ENCODE assay signal across 8 cellular contexts in the genomic region with DNA sequence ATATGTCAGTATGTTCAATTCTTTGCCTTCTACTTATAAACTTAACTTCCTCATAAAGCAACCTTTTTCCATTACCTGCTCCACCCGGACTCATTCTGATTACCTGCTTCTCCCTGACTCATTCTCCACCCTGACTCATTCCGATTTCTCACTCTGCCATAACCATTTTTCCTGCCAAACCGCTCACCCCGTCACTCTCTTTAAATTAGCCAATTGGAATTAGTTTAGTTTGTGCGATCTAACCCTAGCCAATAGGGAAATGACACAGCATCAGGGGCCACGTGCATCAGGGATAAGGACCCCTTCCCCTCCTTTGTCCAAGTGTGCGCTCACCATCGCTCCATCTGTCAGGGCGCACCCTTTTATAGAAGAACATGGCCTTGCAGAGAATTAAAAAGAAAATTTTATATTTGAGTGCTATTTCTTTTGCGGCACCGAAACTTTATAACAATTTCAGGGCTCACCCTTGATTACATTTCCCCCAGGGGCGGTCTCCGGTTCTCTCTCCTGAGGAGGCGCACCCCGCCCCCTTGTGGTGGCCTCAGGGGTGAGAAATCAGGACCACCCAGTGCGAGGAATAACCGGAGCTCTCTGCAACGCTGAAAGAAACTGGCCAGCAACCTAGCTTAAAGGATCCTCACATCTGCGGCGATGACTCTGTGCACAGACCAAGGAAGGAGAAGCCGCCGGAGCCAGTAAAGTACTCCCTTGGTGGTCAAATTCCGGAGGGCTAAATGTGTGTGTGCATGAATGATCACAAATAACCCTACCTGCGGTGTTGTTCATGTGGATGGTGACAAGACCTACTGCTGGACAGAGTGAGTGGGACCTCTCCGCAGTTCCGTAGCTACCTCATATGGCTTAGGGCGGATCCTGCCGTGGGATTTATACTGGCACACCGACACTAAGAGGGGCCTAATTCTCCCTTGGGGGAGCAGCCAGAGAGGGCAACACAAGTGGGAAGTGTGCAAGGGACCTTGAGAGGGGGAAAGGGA. TPM values are rescaled to one million over a fixed set of nuclear protein-coding genes. Genes with fewer than 3 reads are reported as not detected.
DNase-seq lines count a peak whose midpoint lies in the region; ATAC-seq and TF ChIP-seq lines count a peak whose summit lies in the region.

No MANE protein-coding gene starts in this region.

- H3K36me3 ChIP-seq in NT2/D1 (ENCODE audit: insufficient read depth, insufficient read length, low read length) (peaks cover 5% of the 10 kb centered on the region), prostate gland (no peaks in the 10 kb centered on the region), uterus (no peaks in the 10 kb centered on the region)

- peaks cover 13% of the 10 kb centered on the region for H3K4me1 Mint-ChIP-seq in activated naive CD4-positive, alpha-beta T cell treated with anti-CD3 and anti-CD28 coated beads for 36 hours (ENCODE audit: low read depth)

- peak overlapping the region; percentile 81 for H3K9ac ChIP-seq in NT2/D1 (ENCODE audit: insufficient read length, low read depth)

- TF ChIP-seq POLR2A in prostate gland (IDR thresholded peaks at IDR 0.05): no peak
- TF ChIP-seq POLR2A in uterus (IDR thresholded peaks at IDR 0.05): no peak

- no peak overlapping the region for H3K27ac Mint-ChIP-seq in activated naive CD4-positive, alpha-beta T cell treated with anti-CD3 and anti-CD28 coated beads for 36 hours

- H3K4me3 Mint-ChIP-seq in activated naive CD4-positive, alpha-beta T cell treated with anti-CD3 and anti-CD28 coated beads for 36 hours: peak overlapping the region; percentile 31

- intact Hi-C loops in activated naive CD4-positive, alpha-beta T cell treated with anti-CD3 and anti-CD28 coated beads for 36 hours (cut with micrococcal nuclease): no loop called here
- intact Hi-C loops in Right ventricle myocardium superior (cut with DNase I) (no loop called here), prostate gland (cut with DNase I) (no loop called here), uterus (cut with DNase I; ENCODE audit: low total_unique reads) (no loop called here)

- DNase-seq in NT2/D1 (ENCODE audit: low read depth, low spot score): peak; percentile 82
- DNase-seq in activated naive CD4-positive, alpha-beta T cell treated with anti-CD3 and anti-CD28 coated beads for 36 hours: peak; percentile 50
- peak; percentile 60 for DNase-seq in Right ventricle myocardium superior
- DNase-seq in prostate gland (ENCODE audit: low spot score): no peak
- peak; percentile 32 to 55 for DNase-seq in uterus

- no peak overlapping the region for H3K27ac ChIP-seq in C4-2B
- no peak overlapping the region for H3K27ac ChIP-seq in prostate gland
- no peak overlapping the region for H3K27ac ChIP-seq in uterus

- H3K4me3 ChIP-seq in NT2/D1 (ENCODE audit: insufficient read length, low read depth) (peak overlapping the region; percentile 48), prostate gland (no peak overlapping the region), uterus (no peak overlapping the region)

- 37% methylated on average over 29 of the region's 29 CpGs for WGBS in prostate gland

- CTCF ChIA-PET in activated naive CD4-positive, alpha-beta T cell treated with anti-CD3 and anti-CD28 coated beads for 36 hours (lab: Charles Lee): interaction anchor here (0.9 to 3.2 kb wide), 4 partner anchors 8 to 51 kb away, joined by 3 to 12 read pairs (median 6); partner anchors contain the start of gene SETD4

- no peaks in the 10 kb centered on the region for H3K36me3 Mint-ChIP-seq in activated naive CD4-positive, alpha-beta T cell treated with anti-CD3 and anti-CD28 coated beads for 36 hours (ENCODE audit: low read depth)

- H3K4me1 ChIP-seq in NT2/D1 (ENCODE audit: insufficient read depth, insufficient read length) (no peaks in the 10 kb centered on the region), prostate gland (replicated peaks) (no peaks in the 10 kb centered on the region), uterus (no peaks in the 10 kb centered on the region)

- peak; percentile 25 for TF ChIP-seq CTCF in C4-2B (conservative IDR thresholded peaks at IDR 0.05)
- peak in 3 of 4 experiments; percentile 34 to 39 (median 36) for TF ChIP-seq CTCF in prostate gland (IDR thresholded peaks at IDR 0.05)
- TF ChIP-seq CTCF in uterus (IDR thresholded peaks at IDR 0.05): peak; percentile 15 to 37 (median 23)

- H3K9me3 ChIP-seq in NT2/D1 (ENCODE audit: insufficient read depth, low read length) (peaks cover 51% of the 10 kb centered on the region), prostate gland (no peaks in the 10 kb centered on the region), uterus (no peaks in the 10 kb centered on the region)

- ATAC-seq in Right ventricle myocardium superior (ENCODE audit: poor library complexity): no peak
- no peak for ATAC-seq in GM18861 (IDR thresholded peaks at IDR 0.05; ENCODE audit: unreplicated experiment)
- no peak for ATAC-seq in HG03378 (IDR thresholded peaks at IDR 0.05; ENCODE audit: unreplicated experiment)

- H3K27me3 ChIP-seq in NT2/D1 (ENCODE audit: insufficient read depth, insufficient read length) (no peaks in the 10 kb centered on the region), prostate gland (replicated peaks; ENCODE audit: insufficient read depth) (no peaks in the 10 kb centered on the region), uterus (no peaks in the 10 kb centered on the region)

- H3K9me3 Mint-ChIP-seq in activated naive CD4-positive, alpha-beta T cell treated with anti-CD3 and anti-CD28 coated beads for 36 hours: no peaks in the 10 kb centered on the region

- peaks cover 20% of the 10 kb centered on the region for H3K27me3 Mint-ChIP-seq in activated naive CD4-positive, alpha-beta T cell treated with anti-CD3 and anti-CD28 coated beads for 36 hours (ENCODE audit: low read depth)

RNA-seq across cellular contexts. Expression of gene CBR3, which starts 30.3 kb away (rescaled TPM):
- 10 to 100 TPM; 13.3 to 13.7 TPM for total RNA-seq in activated naive CD4-positive, alpha-beta T cell treated with anti-CD3 and anti-CD28 coated beads for 36 hours
- 2.1 TPM for total RNA-seq in Right ventricle myocardium superior
- total RNA-seq in prostate gland: 10 to 100 TPM; 18.5 to 41.2 TPM
- 1 to 10 TPM; 2.6 to 7.3 (median 5.2) TPM for total RNA-seq in uterus

RNA-seq across cellular contexts. Expression of gene CBR1, which starts 34.8 kb away (rescaled TPM):
- 10 to 100 TPM; 27.7 to 30.4 TPM for total RNA-seq in activated naive CD4-positive, alpha-beta T cell treated with anti-CD3 and anti-CD28 coated beads for 36 hours
- total RNA-seq in Right ventricle myocardium superior (26.1 TPM), prostate gland (100 to 1,000 TPM; 200 to 571 TPM), uterus (100 to 1,000 TPM in 1 of 4 donors, 10 to 100 TPM in 3; 35.7 to 152 (median 57.9) TPM)

RNA-seq across cellular contexts. Expression of gene SETD4, which starts 44.3 kb away (rescaled TPM):
- total RNA-seq in activated naive CD4-positive, alpha-beta T cell treated with anti-CD3 and anti-CD28 coated beads for 36 hours: 10 to 100 TPM; 14.8 to 15.2 TPM
- total RNA-seq in Right ventricle myocardium superior: 10.7 TPM
- total RNA-seq in prostate gland: 10 to 100 TPM; 19.8 to 36.3 TPM
- 10 to 100 TPM; 12.4 to 35.6 (median 22.3) TPM for total RNA-seq in uterus

RNA-seq across cellular contexts. Expression of gene DOP1B, which starts 52.0 kb away (rescaled TPM):
- 10 to 100 TPM; 16.4 to 19.6 TPM for total RNA-seq in activated naive CD4-positive, alpha-beta T cell treated with anti-CD3 and anti-CD28 coated beads for 36 hours
- total RNA-seq in Right ventricle myocardium superior (14.1 TPM), prostate gland (10 to 100 TPM; 28.4 to 93.3 TPM), uterus (10 to 100 TPM in 3 of 4 donors, 1 to 10 TPM in 1; 3.8 to 18.7 (median 14.9) TPM)
